Comparison of ENCODE assay signal across 25 cellular contexts in the genomic region with DNA sequence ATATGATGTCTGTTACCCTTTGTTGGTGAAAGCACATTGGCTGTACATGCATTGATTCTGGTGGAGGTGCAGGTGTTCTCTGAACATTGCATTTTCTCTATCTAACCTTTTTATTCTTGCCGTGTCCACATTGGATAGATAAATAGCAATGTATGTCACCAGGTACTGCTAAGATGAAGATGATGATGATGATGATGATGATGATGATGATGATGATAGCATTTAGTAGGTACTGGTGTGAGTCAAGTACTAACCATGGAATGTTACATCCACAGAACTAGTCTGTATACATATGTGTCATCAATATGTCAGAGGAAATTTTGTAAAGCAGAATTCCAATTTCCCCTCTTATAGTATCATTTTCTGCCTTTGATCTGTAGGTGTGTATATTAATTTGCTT. TPM values are rescaled to one million over a fixed set of nuclear protein-coding genes. Genes with fewer than 3 reads are reported as not detected.
"Had no signal": no experiment of that assay in that cellular context is flagged by ENCODE, and none has a peak within 500 bp of the region (broad histone marks: within the 10 kb centered on the region; RNA-seq: fewer than 3 reads in every experiment).

No MANE protein-coding gene starts in this region.

- H3K27ac ChIP-seq: left ventricle myocardium inferior, lower lobe of right lung, pancreas, prostate gland, spleen, testis, tibial nerve, upper lobe of right lung, vagina had no signal

- ATAC-seq: esophagus mucosa; left cardiac atrium; lower lobe of right lung; stimulated activated memory B cell treated with anti-CD40 and anti-IgM and Interleukin-4, amounts not matched to agents 10 μg/mL and 1 μg/mL and 100 μg/mL, for 72 hours; upper lobe of right lung had no signal

- H3K27me3 ChIP-seq: pancreas, right lobe of liver, spleen, testis, tibial nerve, upper lobe of right lung, vagina had no signal

- H3K4me3 ChIP-seq: left ventricle myocardium inferior, lower lobe of right lung, pancreas, prostate gland, right lobe of liver, spleen, testis, tibial nerve, upper lobe of right lung, vagina had no signal

- H3K36me3 ChIP-seq: left ventricle myocardium inferior, lower lobe of right lung, pancreas, prostate gland, right lobe of liver, spleen, tibial nerve, upper lobe of right lung, vagina had no signal

- H3K4me1 ChIP-seq: left ventricle myocardium inferior, lower lobe of right lung, pancreas, prostate gland, spleen, testis, tibial nerve, upper lobe of right lung, vagina had no signal

- FAIRE-seq: endometrium, kidney, pancreas had no signal

- H3K9me3 ChIP-seq: left ventricle myocardium inferior, lower lobe of right lung, pancreas, prostate gland, right lobe of liver, spleen, testis, tibial nerve, upper lobe of right lung, vagina had no signal

- DNase-seq: cortex of kidney; effector memory CD4-positive, alpha-beta T cell; immature natural killer cell; kidney; left cardiac atrium; left ventricle myocardium inferior; lower lobe of right lung; naive B cell; occipital lobe; retina; spleen; stimulated activated CD4-positive, alpha-beta T cell treated with anti-CD3 and anti-CD28 coated beads, Interleukin-15, amount 100 ng/mL, for 24 hours; stimulated activated CD4-positive, alpha-beta T cell treated with anti-CD3 and anti-CD28 coated beads, Interleukin-1b, Interleukin-23, amount 100 ng/mL, for 48 hours; stimulated activated CD4-positive, alpha-beta T cell treated with anti-CD3 and anti-CD28 coated beads, Interleukin-4, amount 100 ng/mL, for 24 hours; testis; upper lobe of right lung had no signal

RNA-seq across cellular contexts. Expression of a gene that starts 36.3 kb away (rescaled TPM):
- total RNA-seq: esophagus mucosa, fibroblast of lung, left cardiac atrium, left ventricle myocardium inferior, lower lobe of right lung, tibial nerve, upper lobe of right lung, vagina had no signal
